Comparison of ENCODE assay signal across 9 cellular contexts in genomic region chr7:44985033-44985695, GRCh38. TPM values are rescaled to one million over a fixed set of nuclear protein-coding genes. Genes with fewer than 3 reads are reported as not detected.
DNase-seq lines count a peak whose midpoint lies in the region; ATAC-seq and TF ChIP-seq lines count a peak whose summit lies in the region.
"Had no signal": no experiment of that assay in that cellular context is flagged by ENCODE, and none has a peak within 500 bp of the region (broad histone marks: within the 10 kb centered on the region; RNA-seq: fewer than 3 reads in every experiment).

No MANE protein-coding gene starts in this region.

- H3K4me1 Mint-ChIP-seq in activated naive CD8-positive, alpha-beta T cell treated with anti-CD3 and anti-CD28 coated beads, Interleukin-2, amount 10 ng/mL, durations not matched to agents 7 days and 5 days, result peaks cover 55% of the 10 kb centered on the region

- H3K4me1 ChIP-seq in heart left ventricle (peaks cover 0 to 58% (median 18%) of the 10 kb centered on the region in 12 donors), upper lobe of left lung (peaks cover 21 to 47% (median 43%) of the 10 kb centered on the region in 4 donors)

- H3K4me3 Mint-ChIP-seq in activated naive CD8-positive, alpha-beta T cell treated with anti-CD3 and anti-CD28 coated beads, Interleukin-2, amount 10 ng/mL, durations not matched to agents 7 days and 5 days, result peak overlapping the region; percentile 98

- intact Hi-C loops in heart left ventricle (cut with DNase I) (loop anchor here in 3 of 10 donors (5.0 to 10.0 kb wide), 3 partner anchors 100 to 400 kb away; partner anchors contain the start of genes PURB (in 2 of the 3), TBRG4 (in 2 of the 3) and TMED4 (in 1 of the 3)), Right ventricle myocardium superior (cut with DNase I) (loop anchor here (10.0 kb wide), 1 partner anchor 100 kb away; the partner anchor contains the start of gene PURB)

- peak overlapping the region; percentile 98 for H3K27ac Mint-ChIP-seq in activated naive CD8-positive, alpha-beta T cell treated with anti-CD3 and anti-CD28 coated beads, Interleukin-2, amount 10 ng/mL, durations not matched to agents 7 days and 5 days

- DNase-seq in heart left ventricle (peak in 1 of 5 donors; percentile 15), Right ventricle myocardium superior (no peak), left kidney (ENCODE audit: low read depth, low spot score) (peak; percentile 20), upper lobe of left lung (no peak), cortex of kidney (lab: John Stamatoyannopoulos, UW) (no peak)
- DNase-seq in activated naive CD8-positive, alpha-beta T cell treated with anti-CD3 and anti-CD28 coated beads, Interleukin-2, amount 10 ng/mL, durations not matched to agents 7 days and 5 days, result no peak
- no peak for DNase-seq in stimulated activated CD8-positive, alpha-beta memory T cell treated with anti-CD3 and anti-CD28 coated beads, Interleukin-4, amount 100 ng/mL, for 48 hours
- DNase-seq: NCI-H1436 treated with DMSO at 0.1 percent for 48 hours had no signal

- H3K27me3 Mint-ChIP-seq in activated naive CD8-positive, alpha-beta T cell treated with anti-CD3 and anti-CD28 coated beads, Interleukin-2, amount 10 ng/mL, durations not matched to agents 7 days and 5 days, result no peaks in the 10 kb centered on the region

- H3K9me3 ChIP-seq in heart left ventricle (no peaks in the 10 kb centered on the region), upper lobe of left lung (no peaks in the 10 kb centered on the region)

- no peaks in the 10 kb centered on the region for H3K9me3 Mint-ChIP-seq in activated naive CD8-positive, alpha-beta T cell treated with anti-CD3 and anti-CD28 coated beads, Interleukin-2, amount 10 ng/mL, durations not matched to agents 7 days and 5 days

- TF ChIP-seq CTCF in heart left ventricle (IDR thresholded peaks at IDR 0.05) (no peak), upper lobe of left lung (IDR thresholded peaks at IDR 0.05) (no peak)

- no peaks in the 10 kb centered on the region for H3K27me3 ChIP-seq in heart left ventricle
- H3K27me3 ChIP-seq in upper lobe of left lung, result no peaks in the 10 kb centered on the region

- ATAC-seq in heart left ventricle (no peak), Right ventricle myocardium superior (ENCODE audit: poor library complexity) (no peak), upper lobe of left lung (ENCODE audit: low FRiP score in 2 of 2) (no peak), HG02571 (IDR thresholded peaks at IDR 0.05; ENCODE audit: unreplicated experiment) (no peak)
- no peak for ATAC-seq in activated naive CD8-positive, alpha-beta T cell treated with anti-CD3 and anti-CD28 coated beads, Interleukin-2, amount 10 ng/mL, durations not matched to agents 7 days and 5 days (ENCODE audit: low read depth)

- H3K36me3 ChIP-seq in heart left ventricle (peaks cover 0 to 46% (median 38%) of the 10 kb centered on the region in 9 donors), upper lobe of left lung (peaks cover 8 to 42% (median 32%) of the 10 kb centered on the region in 4 donors)

- no peak for TF ChIP-seq EP300 in upper lobe of left lung (IDR thresholded peaks at IDR 0.05)

- TF ChIP-seq POLR2A in heart left ventricle (IDR thresholded peaks at IDR 0.05) (no peak), upper lobe of left lung (IDR thresholded peaks at IDR 0.05) (no peak)

- POLR2A ChIA-PET in activated naive CD8-positive, alpha-beta T cell treated with anti-CD3 and anti-CD28 coated beads, Interleukin-2, amount 10 ng/mL, durations not matched to agents 7 days and 5 days (lab: Charles Lee), result interaction anchor here (0.6 to 2.8 kb wide), 11 partner anchors 8 to 346 kb away, joined by 3 to 31 read pairs (median 6); no protein-coding TSS in a partner anchor

- 74 to 84% (median 78%) methylated on average over 6 of the region's 6 CpGs for WGBS in heart left ventricle, 4 donors
- WGBS in upper lobe of left lung, 2 donors, result 61 to 65% methylated on average over 6 of the region's 6 CpGs

- peaks cover 40% of the 10 kb centered on the region for H3K36me3 Mint-ChIP-seq in activated naive CD8-positive, alpha-beta T cell treated with anti-CD3 and anti-CD28 coated beads, Interleukin-2, amount 10 ng/mL, durations not matched to agents 7 days and 5 days

- H3K4me3 ChIP-seq in heart left ventricle, result peak overlapping the region in 9 of 12 donors; percentile 32 to 74 (median 63)
- H3K4me3 ChIP-seq in upper lobe of left lung, result peak overlapping the region in 3 of 4 donors; percentile 59 to 63 (median 59)

- H3K27ac ChIP-seq in heart left ventricle, result peak overlapping the region in 6 of 12 donors; percentile 92 to 98 (median 94)
- peak overlapping the region; percentile 90 to 97 (median 96) for H3K27ac ChIP-seq in upper lobe of left lung

RNA-seq across cellular contexts. Expression of gene MYO1G, which starts 6.3 kb away (rescaled TPM):
- total RNA-seq in heart left ventricle, result 10 to 100 TPM in 1 of 9 donors, 1 to 10 TPM in 3, under 1 TPM in 5; 0.13 to 19.0 (median 0.79) TPM
- 1 to 10 TPM in 1 of 2 donors, under 1 TPM in 1; 0.65 to 1.4 TPM for polyA plus RNA-seq in heart left ventricle
- total RNA-seq in Right ventricle myocardium superior, result 0.97 TPM
- total RNA-seq in activated naive CD8-positive, alpha-beta T cell treated with anti-CD3 and anti-CD28 coated beads, Interleukin-2, amount 10 ng/mL, durations not matched to agents 7 days and 5 days, result 100 to 1,000 TPM; 382 to 403 TPM
- 10 to 100 TPM; 19.7 to 51.3 (median 38.0) TPM for total RNA-seq in upper lobe of left lung

RNA-seq across cellular contexts. Expression of gene CCM2, which starts 14.8 kb away (rescaled TPM):
- 10 to 100 TPM; 24.7 to 53.1 (median 27.8) TPM for total RNA-seq in heart left ventricle
- 10 to 100 TPM; 36.0 to 68.2 TPM for polyA plus RNA-seq in heart left ventricle
- 30.3 TPM for total RNA-seq in Right ventricle myocardium superior
- total RNA-seq in activated naive CD8-positive, alpha-beta T cell treated with anti-CD3 and anti-CD28 coated beads, Interleukin-2, amount 10 ng/mL, durations not matched to agents 7 days and 5 days, result 100 to 1,000 TPM; 126 to 132 TPM
- 10 to 100 TPM; 30.9 to 63.9 (median 46.8) TPM for total RNA-seq in upper lobe of left lung

Comparison
In these comparisons a context has a peak if more than half of its experiments do, and no peak if none do; other contexts are left out.
1. RNA of gene MYO1G, which starts 6.3 kb away (total RNA-seq): 382 to 403 TPM in activated naive CD8-positive, alpha-beta T cell treated with anti-CD3 and anti-CD28 coated beads, Interleukin-2, amount 10 ng/mL, durations not matched to agents 7 days and 5 days; 19.7 to 51.3 TPM in upper lobe of left lung, 0.97 TPM in Right ventricle myocardium superior (single experiment) and 0.13 to 19.0 TPM in heart left ventricle; every median in the first group is over 4 times any median in the second.